In the genomic region with DNA sequence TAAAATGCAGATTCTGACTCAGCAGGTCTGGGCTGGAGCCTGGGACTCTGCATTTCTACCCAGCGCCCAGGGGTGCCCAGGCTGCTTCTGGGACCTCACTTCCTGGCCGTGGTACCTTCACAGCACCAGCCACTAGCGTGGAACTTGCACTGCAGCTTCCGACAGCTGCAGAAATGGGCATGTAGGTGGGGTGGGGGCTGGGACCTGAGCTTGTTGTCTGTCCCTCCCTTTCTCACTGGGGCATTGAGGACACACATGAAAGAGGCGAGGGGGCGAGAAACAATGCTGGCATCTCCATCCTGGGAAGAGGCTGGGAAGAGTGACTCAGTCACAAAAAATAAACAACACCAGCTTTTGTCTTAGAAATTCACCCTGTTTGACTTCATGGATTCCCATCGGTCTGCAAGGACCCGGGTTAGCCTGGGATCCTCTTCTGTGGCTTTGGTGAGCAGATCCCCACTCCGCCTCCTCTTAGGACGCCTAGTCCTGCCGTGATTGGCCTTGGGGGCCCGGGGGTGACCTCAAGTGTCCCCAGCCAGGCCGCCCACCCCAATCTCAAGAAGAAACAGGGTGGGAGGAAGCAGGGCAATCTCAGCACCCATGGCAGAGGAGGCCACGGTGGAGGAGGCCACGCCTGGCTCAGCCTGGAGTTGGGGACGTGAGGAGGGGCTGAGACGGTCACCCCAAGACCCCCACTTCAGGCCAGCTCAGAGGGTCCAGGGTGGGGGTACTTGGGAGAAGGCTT, we compare ENCODE assay signal across 11 cellular contexts. TPM values are rescaled to one million over a fixed set of nuclear protein-coding genes. Genes with fewer than 3 reads are reported as not detected.
DNase-seq lines count a peak whose midpoint lies in the region; ATAC-seq, FAIRE-seq and TF ChIP-seq lines count a peak whose summit lies in the region.
"Had no signal": no experiment of that assay in that cellular context is flagged by ENCODE, and none has a peak within 500 bp of the region (broad histone marks: within the 10 kb centered on the region; RNA-seq: fewer than 3 reads in every experiment).

No MANE protein-coding gene starts in this region.

- H3K9me3 ChIP-seq in HEK293 (ENCODE audit: control insufficient read depth, insufficient read depth, low read depth, low read length) = no peaks in the 10 kb centered on the region
- no peaks in the 10 kb centered on the region for H3K9me3 ChIP-seq in colonic mucosa
- H3K9me3 ChIP-seq in right lobe of liver = no peaks in the 10 kb centered on the region
- no peaks in the 10 kb centered on the region for H3K9me3 ChIP-seq in thoracic aorta

- intact Hi-C loops in colonic mucosa (cut with DNase I) (no loop called here), right lobe of liver (cut with DNase I) (no loop called here)

- no peak for TF ChIP-seq POLR2A in right lobe of liver (IDR thresholded peaks at IDR 0.05)

- H3K27ac ChIP-seq in HEK293 (ENCODE audit: extremely low read depth, low read depth, low read length) (no peak overlapping the region), colonic mucosa (peak overlapping the region; percentile 50), right lobe of liver (no peak overlapping the region), thoracic aorta (peak overlapping the region; percentile 98 to 99)

- POLR2A ChIA-PET in HEK293 (lab: Yijun Ruan, JAX) = no interaction called here

- TF ChIP-seq CTCF in HEK293 (tag by site-specific recombination; IDR thresholded peaks at IDR 0.05) = no peak
- TF ChIP-seq CTCF in colonic mucosa (IDR thresholded peaks at IDR 0.05) = no peak
- no peak for TF ChIP-seq CTCF in right lobe of liver (IDR thresholded peaks at IDR 0.05)
- no peak for TF ChIP-seq CTCF in thoracic aorta (IDR thresholded peaks at IDR 0.05)

- peak overlapping the region in 1 of 2 donors; percentile 40 for H3K9ac ChIP-seq in colonic mucosa (ENCODE audit: low read depth in 2 of 2, low read length in 2 of 2)

- DNase-seq in colonic mucosa (no peak), right lobe of liver (peak in 2 of 3 donors; percentile 40 to 46), thoracic aorta (ENCODE audit: low spot score) (no peak), NAMALWA (ENCODE audit: low spot score) (no peak), RCC 7860 (ENCODE audit: low spot score) (no peak)
- no peak for DNase-seq in stimulated activated CD8-positive, alpha-beta memory T cell treated with anti-CD3 and anti-CD28 coated beads, Interleukin-4, amount 100 ng/mL, for 48 hours
- DNase-seq: activated CD4-positive, alpha-beta T cell treated with anti-CD3 and anti-CD28 coated beads, Interleukin-2, amount 50 U/mL, for 1 hour; mesendoderm had no signal

- no peak for ATAC-seq in right lobe of liver
- ATAC-seq in thoracic aorta (ENCODE audit: insufficient number of reproducible peaks, low FRiP score, low read depth) = peak; percentile 10
- ATAC-seq in GM18498 (IDR thresholded peaks at IDR 0.05; ENCODE audit: unreplicated experiment) = no peak

- no peaks in the 10 kb centered on the region for H3K4me1 ChIP-seq in HEK293 (ENCODE audit: control insufficient read depth, insufficient read depth, low read length)
- H3K4me1 ChIP-seq in colonic mucosa = no peaks in the 10 kb centered on the region
- peaks cover 0 to 6% (median 0%) of the 10 kb centered on the region in 4 donors for H3K4me1 ChIP-seq in right lobe of liver
- H3K4me1 ChIP-seq in thoracic aorta (ENCODE audit: control insufficient read depth in 1 of 2, low read depth in 2 of 2) = peaks cover 26 to 58% of the 10 kb centered on the region in 2 donors

- H3K4me3 ChIP-seq in HEK293 (ENCODE audit: low read depth, low read length) = no peak overlapping the region
- H3K4me3 ChIP-seq in colonic mucosa = no peak overlapping the region
- H3K4me3 ChIP-seq in right lobe of liver = no peak overlapping the region
- no peak overlapping the region for H3K4me3 ChIP-seq in thoracic aorta

- H3K36me3 ChIP-seq in HEK293 (ENCODE audit: control insufficient read depth in 2 of 2, insufficient read depth in 1 of 2, low read length in 2 of 2) (no peaks in the 10 kb centered on the region), colonic mucosa (no peaks in the 10 kb centered on the region), right lobe of liver (no peaks in the 10 kb centered on the region), thoracic aorta (no peaks in the 10 kb centered on the region)

- CTCF ChIA-PET in HEK293 (lab: Yijun Ruan, JAX) = interaction anchor here (1.1 to 1.9 kb wide), 3 partner anchors 9 to 177 kb away, joined by 4 to 12 read pairs (median 7); no protein-coding TSS in a partner anchor

- 81% methylated on average over 11 of the region's 17 CpGs for WGBS in right lobe of liver (ENCODE audit: insufficient coverage, low coverage, low lambda C conversion rate, missing lambda C conversion rate)

- H3K27me3 ChIP-seq in colonic mucosa (no peaks in the 10 kb centered on the region), right lobe of liver (no peaks in the 10 kb centered on the region), thoracic aorta (replicated peaks; ENCODE audit: insufficient read depth) (no peaks in the 10 kb centered on the region)

- FAIRE-seq in RCC 7860 (lab: Jason Lieb, UNC) = no peak
- FAIRE-seq: colon had no signal

TF ChIP-seq in HEK293, 187 proteins besides CTCF, POLR2A, EP300 and RAD21:
- no peak for TF ChIP-seq ZNF37A (tag by site-specific recombination; IDR thresholded peaks at IDR 0.05)
- TF ChIP-seq EGR2 (tag by site-specific recombination; IDR thresholded peaks at IDR 0.05; ENCODE audit: low read depth) = peak; percentile 86
- no peak for TF ChIP-seq ZNF626 (tag by site-specific recombination; IDR thresholded peaks at IDR 0.05)
- peak; percentile 69 for TF ChIP-seq ZFHX2 (tag by site-specific recombination; conservative IDR thresholded peaks at IDR 0.05)

RNA-seq across cellular contexts. Expression of a gene that starts 29.9 kb away (rescaled TPM):
- total RNA-seq in colonic mucosa (10 to 100 TPM; 23.8 to 31.6 TPM), right lobe of liver (10 to 100 TPM; 10.5 to 22.0 (median 13.7) TPM), thoracic aorta (10 to 100 TPM; 70.8 to 87.3 TPM)

Comparison
In these comparisons a context has a peak if more than half of its experiments do, and no peak if none do; other contexts are left out.
1. H3K27ac ChIP-seq: peak in colonic mucosa (single experiment) and thoracic aorta (2 of 2); none in HEK293 (single experiment) and right lobe of liver (0 of 3).
2. DNase-seq: peak in right lobe of liver (2 of 3); none in colonic mucosa (single experiment), thoracic aorta (single experiment), NAMALWA (single experiment), RCC 7860 (single experiment) and stimulated activated CD8-positive, alpha-beta memory T cell treated with anti-CD3 and anti-CD28 coated beads, Interleukin-4, amount 100 ng/mL, for 48 hours (single experiment).